In the genomic region with DNA sequence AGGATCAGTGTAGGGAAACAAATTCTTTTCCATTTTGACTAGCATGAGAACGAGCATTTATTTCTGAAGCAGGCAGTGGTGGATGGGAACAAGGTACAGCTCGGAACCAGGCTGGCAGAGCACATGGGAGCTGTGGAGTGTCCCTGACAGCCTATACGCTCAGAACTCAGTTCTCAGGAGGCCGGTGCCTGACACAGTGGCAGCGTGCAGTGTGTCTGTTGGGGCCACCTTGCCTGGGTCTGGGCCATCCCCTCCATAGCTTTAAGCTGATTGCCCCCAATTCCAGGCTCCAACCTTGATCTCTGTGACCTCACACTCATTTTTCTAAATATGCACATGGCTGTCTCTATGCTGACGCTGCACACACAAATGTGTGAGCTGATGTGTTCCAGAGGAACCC, we compare ENCODE assay signal across 14 cellular contexts.
"Had no signal": no experiment of that assay in that cellular context is flagged by ENCODE, and none has a peak within 500 bp of the region (broad histone marks: within the 10 kb centered on the region; RNA-seq: fewer than 3 reads in every experiment).

No MANE protein-coding gene starts in this region.

- H3K9me3 Mint-ChIP-seq: mesothelial cell of epicardium; T-helper 1 cell treated with Interleukin-12 subunit alpha and Interleukin-12 subunit beta and Interleukin-4 antibody, amounts not matched to agents 30 μg/mL and 1 μg/mL, for 36 hours had no signal

- H3K4me3 ChIP-seq: ascending aorta, gastroesophageal sphincter, heart right ventricle, lower lobe of right lung, testis, upper lobe of right lung had no signal

- H3K36me3 Mint-ChIP-seq: mesothelial cell of epicardium had no signal

- H3K27me3 Mint-ChIP-seq: activated CD4-positive, alpha-beta T cell treated with anti-CD3 and anti-CD28 coated beads for 36 hours; stimulated activated naive CD8-positive, alpha-beta T cell treated with anti-CD3 and anti-CD28 coated beads, Interleukin-15, amount 100 ng/mL, for 72 hours had no signal

- ATAC-seq: activated CD4-positive, alpha-beta T cell treated with anti-CD3 and anti-CD28 coated beads for 36 hours; gastroesophageal sphincter; heart right ventricle; left colon; stimulated activated naive CD8-positive, alpha-beta T cell treated with anti-CD3 and anti-CD28 coated beads, Interleukin-15, amount 100 ng/mL, for 72 hours; upper lobe of right lung had no signal

- H3K4me1 Mint-ChIP-seq: activated CD4-positive, alpha-beta T cell treated with anti-CD3 and anti-CD28 coated beads for 36 hours; mesothelial cell of epicardium; stimulated activated naive CD8-positive, alpha-beta T cell treated with anti-CD3 and anti-CD28 coated beads, Interleukin-15, amount 100 ng/mL, for 72 hours had no signal

- H3K36me3 ChIP-seq: ascending aorta had no signal

- DNase-seq: activated CD4-positive, alpha-beta T cell treated with anti-CD3 and anti-CD28 coated beads for 36 hours; heart right ventricle; left colon; lower lobe of right lung; stimulated activated CD4-positive, alpha-beta T cell treated with anti-CD3 and anti-CD28 coated beads, Interleukin-15, amount 100 ng/mL, for 24 hours; stimulated activated CD4-positive, alpha-beta T cell treated with anti-CD3 and anti-CD28 coated beads, Interleukin-4, amount 100 ng/mL, for 1 hour; stimulated activated naive CD8-positive, alpha-beta T cell treated with anti-CD3 and anti-CD28 coated beads, Interleukin-15, amount 100 ng/mL, for 72 hours; testis; upper lobe of right lung had no signal

- H3K27ac Mint-ChIP-seq: activated CD4-positive, alpha-beta T cell treated with anti-CD3 and anti-CD28 coated beads for 36 hours; mesothelial cell of epicardium had no signal

- H3K4me1 ChIP-seq: ascending aorta, gastroesophageal sphincter, lower lobe of right lung, testis, upper lobe of right lung had no signal

- H3K27me3 ChIP-seq: ascending aorta, gastroesophageal sphincter, heart right ventricle, neutrophil, testis, upper lobe of right lung had no signal

- H3K9me3 ChIP-seq: ascending aorta, heart right ventricle, lower lobe of right lung, neutrophil, testis, upper lobe of right lung had no signal

- H3K4me3 Mint-ChIP-seq: activated CD4-positive, alpha-beta T cell treated with anti-CD3 and anti-CD28 coated beads for 36 hours; mesothelial cell of epicardium; stimulated activated naive CD8-positive, alpha-beta T cell treated with anti-CD3 and anti-CD28 coated beads, Interleukin-15, amount 100 ng/mL, for 72 hours; T-helper 1 cell treated with Interleukin-12 subunit alpha and Interleukin-12 subunit beta and Interleukin-4 antibody, amounts not matched to agents 30 μg/mL and 1 μg/mL, for 36 hours had no signal

- H3K27ac ChIP-seq: ascending aorta, gastroesophageal sphincter, heart right ventricle, lower lobe of right lung, neutrophil, testis, upper lobe of right lung had no signal
